29 cellular contexts compared by ENCODE assay signal in the genomic region with DNA sequence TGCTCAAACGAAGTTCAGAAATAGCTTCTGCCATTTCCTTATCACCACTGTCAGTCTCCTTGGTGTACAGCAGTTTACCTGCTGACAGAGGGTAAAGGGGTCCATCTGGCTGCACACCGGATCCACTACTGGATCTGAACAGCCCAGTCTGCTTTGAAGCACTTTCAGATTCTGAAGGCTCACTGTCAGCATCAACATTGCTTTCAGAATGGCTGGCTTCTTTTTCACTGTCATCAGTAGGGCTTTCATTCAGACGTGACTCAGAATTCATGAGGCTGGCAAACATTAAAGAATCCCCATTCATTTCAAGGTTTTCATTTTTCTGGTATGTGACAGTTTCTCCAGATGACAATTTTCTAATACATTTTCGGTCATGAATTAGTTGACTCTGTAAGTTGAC. TPM values are rescaled to one million over a fixed set of nuclear protein-coding genes. Genes with fewer than 3 reads are reported as not detected.
DNase-seq lines count a peak whose midpoint lies in the region; ATAC-seq and TF ChIP-seq lines count a peak whose summit lies in the region.
"Had no signal": no experiment of that assay in that cellular context is flagged by ENCODE, and none has a peak within 500 bp of the region (broad histone marks: within the 10 kb centered on the region; RNA-seq: fewer than 3 reads in every experiment).

No MANE protein-coding gene starts in this region.

- H3K4me1 Mint-ChIP-seq in mesothelial cell of epicardium = no peaks in the 10 kb centered on the region
- H3K4me1 Mint-ChIP-seq: neural progenitor cell had no signal

- CTCF ChIA-PET in mammary epithelial cell (lab: Charles Lee; ENCODE audit: low non-redundant PET) = no interaction called here
- CTCF ChIA-PET in HEK293T (lab: Yijun Ruan, JAX) = no interaction called here

- H3K4me3 Mint-ChIP-seq in mesothelial cell of epicardium = no peak overlapping the region
- H3K4me3 Mint-ChIP-seq: CD4-positive, alpha-beta T cell; neural progenitor cell had no signal

- H3K27me3 Mint-ChIP-seq in mesothelial cell of epicardium (ENCODE audit: low read depth) = no peaks in the 10 kb centered on the region
- H3K27me3 Mint-ChIP-seq: CD4-positive, alpha-beta T cell had no signal

- H2AFZ ChIP-seq in mammary epithelial cell (ENCODE audit: low read depth, low read length) = no peak overlapping the region
- H2AFZ ChIP-seq: GM23248, neural progenitor cell had no signal

- TF ChIP-seq CTCF in mammary epithelial cell (conservative IDR thresholded peaks at IDR 0.05 in 1 of 2, IDR thresholded peaks at IDR 0.05 in 1 of 2; ENCODE audit: extremely low read depth in 1 of 2, insufficient read depth in 1 of 2, low read depth in 1 of 2, low read length in 2 of 2) (no peak), breast epithelium (IDR thresholded peaks at IDR 0.05) (no peak), mesothelial cell of epicardium (IDR thresholded peaks at IDR 0.05; ENCODE audit: unreplicated experiment) (no peak), mucosa of descending colon (IDR thresholded peaks at IDR 0.05) (no peak)

- no peak for DNase-seq in mammary epithelial cell
- DNase-seq in breast epithelium (ENCODE audit: low spot score in 2 of 2) = no peak
- DNase-seq in dedifferentiated amniotic fluid mesenchymal stem cell (ENCODE audit: extremely low spot score) = peak; percentile 10
- DNase-seq in NOMO-1 treated with DMSO at 0.1 percent for 48 hours (lab: John Stamatoyannopoulos, UW; ENCODE audit: unreplicated experiment) = no peak
- DNase-seq in mesothelial cell of epicardium (ENCODE audit: low spot score in 2 of 2, unreplicated experiment in 2 of 2) = no peak
- no peak for DNase-seq in HEK293T (ENCODE audit: extremely low spot score)
- DNase-seq in mucosa of descending colon = no peak
- DNase-seq: activated CD4-positive, alpha-beta T cell treated with anti-CD3 and anti-CD28 coated beads, Interleukin-2, amount 50 U/mL, for 48 hours; activated CD4-positive, CD25-positive, alpha-beta regulatory T cell; brain microvascular endothelial cell; CD4-positive, alpha-beta T cell; DND-41; GF-D8; glutamatergic neuron; GM23248; mesenchymal stem cell; NCI-H1092; NCI-H1694 treated with DMSO at 0.1 percent for 48 hours; OCI-M1; posterior cingulate gyrus; right cardiac atrium; stimulated activated naive CD4-positive, alpha-beta T cell treated with Interleukin-2 at 50 U/mL for 16 hours; testis had no signal

- H3K27me3 ChIP-seq in mammary epithelial cell (ENCODE audit: insufficient read depth, low read length) (no peaks in the 10 kb centered on the region), breast epithelium (no peaks in the 10 kb centered on the region)
- H3K27me3 ChIP-seq: brain microvascular endothelial cell, neural progenitor cell, testis had no signal

- WGBS in mammary epithelial cell (ENCODE audit: low coverage, missing lambda C conversion rate) = 98% methylated on average over 4 of the region's 4 CpGs

- peaks cover 40% of the 10 kb centered on the region for H3K9me3 Mint-ChIP-seq in mesothelial cell of epicardium
- H3K9me3 Mint-ChIP-seq: CD4-positive, alpha-beta T cell had no signal

- no peaks in the 10 kb centered on the region for H3K79me2 ChIP-seq in mammary epithelial cell (ENCODE audit: insufficient read depth, low read length)

- no peak overlapping the region for H3K9ac ChIP-seq in mammary epithelial cell (ENCODE audit: insufficient read depth, low read length)
- H3K9ac ChIP-seq: GM23248, neural progenitor cell had no signal

- H3K4me3 ChIP-seq in mammary epithelial cell (replicated peaks in 1 of 3; ENCODE audit: insufficient read depth in 1 of 3, low read depth in 2 of 3, low read length in 3 of 3) (no peak overlapping the region), breast epithelium (no peak overlapping the region), mucosa of descending colon (no peak overlapping the region)
- H3K4me3 ChIP-seq: A549, GM23248, K562, neural progenitor cell, smooth muscle cell, testis had no signal

- H3K36me3 ChIP-seq in mammary epithelial cell (ENCODE audit: insufficient read depth, low read length) (no peaks in the 10 kb centered on the region), breast epithelium (no peaks in the 10 kb centered on the region), mucosa of descending colon (ENCODE audit: low read depth) (no peaks in the 10 kb centered on the region)
- H3K36me3 ChIP-seq: neural progenitor cell had no signal

- H3K36me3 Mint-ChIP-seq in mesothelial cell of epicardium = peaks cover 73% of the 10 kb centered on the region

- H3K27ac Mint-ChIP-seq in mesothelial cell of epicardium = no peak overlapping the region
- H3K27ac Mint-ChIP-seq: activated naive CD4-positive, alpha-beta T cell treated with anti-CD3 and anti-CD28 coated beads, Interleukin-2, amount 50 U/mL, for 72 hours; CD4-positive, alpha-beta T cell; neural progenitor cell had no signal

- POLR2A ChIA-PET in HEK293T (lab: Yijun Ruan, JAX) = interaction anchor here (1.4 kb wide), 1 partner anchor 123 kb away, joined by 3 read pairs; no protein-coding TSS in a partner anchor

- intact Hi-C loops in mammary epithelial cell (cut with micrococcal nuclease) (no loop called here), breast epithelium (cut with DNase I; ENCODE audit: low total_unique reads) (no loop called here), mucosa of descending colon (cut with DNase I, micrococcal nuclease) (no loop called here)

- H3K4me2 ChIP-seq in mammary epithelial cell (ENCODE audit: insufficient read depth, low read depth, low read length) = no peak overlapping the region
- H3K4me2 ChIP-seq: A549, neural progenitor cell, smooth muscle cell had no signal

- no peaks in the 10 kb centered on the region for H4K20me1 ChIP-seq in mammary epithelial cell (ENCODE audit: insufficient read depth, low read length)

- in situ Hi-C loops in mammary epithelial cell (cut with MboI; ENCODE audit: low sequenced_read_pairs in 2 of 2) = no loop called here

- no peak overlapping the region for H3K27ac ChIP-seq in mammary epithelial cell (ENCODE audit: insufficient read depth, low read depth, low read length)
- H3K27ac ChIP-seq in breast epithelium = no peak overlapping the region
- H3K27ac ChIP-seq: A549, brain microvascular endothelial cell, GM23248, neural progenitor cell, testis had no signal

- ATAC-seq in HG02870 (IDR thresholded peaks at IDR 0.05; ENCODE audit: unreplicated experiment) (peak; percentile 84), mucosa of descending colon (no peak)
- ATAC-seq: A549, K562, right cardiac atrium had no signal

- BruUV-seq in mammary epithelial cell (replicated peaks; lab: Mats Ljungman, UMichigan) = TSS peak; percentile 47

- TF ChIP-seq POLR2A in breast epithelium (IDR thresholded peaks at IDR 0.05) = no peak

- H3K9me3 ChIP-seq in mammary epithelial cell (replicated peaks; ENCODE audit: insufficient read depth, low read length) = no peaks in the 10 kb centered on the region
- H3K9me3 ChIP-seq in breast epithelium = no peaks in the 10 kb centered on the region
- no peaks in the 10 kb centered on the region for H3K9me3 ChIP-seq in mucosa of descending colon
- H3K9me3 ChIP-seq: A549, testis had no signal

- dilution Hi-C loops in mammary epithelial cell (cut with HindIII; ENCODE audit: low sequenced_read_pairs) = no loop called here

- H3K4me1 ChIP-seq in mammary epithelial cell (ENCODE audit: insufficient read depth, low read length) (no peaks in the 10 kb centered on the region), breast epithelium (no peaks in the 10 kb centered on the region), mucosa of descending colon (ENCODE audit: low read depth) (no peaks in the 10 kb centered on the region)
- H3K4me1 ChIP-seq: A549, neural progenitor cell, testis had no signal

TF ChIP-seq in HEK293T, 16 proteins besides CTCF, POLR2A, EP300 and RAD21:
- no peak for TF ChIP-seq L3MBTL2 (conservative IDR thresholded peaks at IDR 0.05)
- TF ChIP-seq TARDBP (IDR thresholded peaks at IDR 0.05) = no peak
- TF ChIP-seq FOXA1 (IDR thresholded peaks at IDR 0.05) = no peak
- no peak for TF ChIP-seq BHLHE40 (IDR thresholded peaks at IDR 0.05; ENCODE audit: borderline replicate concordance)
- no peak for TF ChIP-seq SP1 (IDR thresholded peaks at IDR 0.05)
- TF ChIP-seq LEF1 (IDR thresholded peaks at IDR 0.05; ENCODE audit: borderline replicate concordance) = no peak

RNA-seq across cellular contexts. Expression of gene PNISR, which starts 21.0 kb away (rescaled TPM):
- 10 to 100 TPM; 53.5 to 69.8 TPM for total RNA-seq in mammary epithelial cell
- 14.7 TPM for polyA plus RNA-seq in mammary epithelial cell
- 22.8 TPM for polyA minus RNA-seq in mammary epithelial cell
- total RNA-seq in breast epithelium = 100 to 1,000 TPM; 133 to 294 (median 206) TPM
- 194 to 206 TPM (median 203 TPM) in 3 replicates for total RNA-seq in mesothelial cell of epicardium
- 100 to 1,000 TPM in 2 of 3 donors, 10 to 100 TPM in 1; 77.4 to 121 (median 105) TPM for total RNA-seq in mucosa of descending colon

RNA-seq across cellular contexts. Expression of gene COQ3, which starts 52.1 kb away (rescaled TPM):
- total RNA-seq in mammary epithelial cell = 10 to 100 TPM in 1 of 2 donors, 1 to 10 TPM in 1; 4.3 to 12.8 TPM
- 10.6 TPM for polyA plus RNA-seq in mammary epithelial cell
- 7.5 TPM for polyA minus RNA-seq in mammary epithelial cell
- 1 to 10 TPM; 4.2 to 5.6 (median 4.5) TPM for total RNA-seq in breast epithelium
- total RNA-seq in mesothelial cell of epicardium = 4.9 to 6.1 TPM (median 5.6 TPM) in 3 replicates
- total RNA-seq in mucosa of descending colon = 10 to 100 TPM in 1 of 3 donors, 1 to 10 TPM in 2; 8.9 to 12.6 (median 9.5) TPM
